23 cellular contexts compared by ENCODE assay signal in genomic region chr6:73830119-73830518, GRCh38.
DNase-seq lines count a peak whose midpoint lies in the region; ATAC-seq, FAIRE-seq and TF ChIP-seq lines count a peak whose summit lies in the region.
"Had no signal": no experiment of that assay in that cellular context is flagged by ENCODE, and none has a peak within 500 bp of the region (broad histone marks: within the 10 kb centered on the region; RNA-seq: fewer than 3 reads in every experiment).

No MANE protein-coding gene starts in this region.

- H3K9me3 ChIP-seq in CD8-positive, alpha-beta T cell (ENCODE audit: low read length), result no peaks in the 10 kb centered on the region
- H3K9me3 ChIP-seq: Caco-2, MG63 had no signal

- no peak overlapping the region for H3K4me3 ChIP-seq in CD8-positive, alpha-beta T cell (ENCODE audit: low read depth, low read length)
- H3K4me3 ChIP-seq: MG63 had no signal

- no peak overlapping the region for H3K27ac Mint-ChIP-seq in stimulated activated effector memory CD8-positive, alpha-beta T cell treated with anti-CD3 and anti-CD28 coated beads, Interleukin-12 subunit alpha, Interleukin-12 subunit beta, amount 100 ng/mL, for 72 hours
- H3K27ac Mint-ChIP-seq in CD8-positive, alpha-beta T cell, result no peak overlapping the region
- no peak overlapping the region for H3K27ac Mint-ChIP-seq in chondrocyte (ENCODE audit: unreplicated experiment)

- no peaks in the 10 kb centered on the region for H3K36me3 Mint-ChIP-seq in stimulated activated effector memory CD8-positive, alpha-beta T cell treated with anti-CD3 and anti-CD28 coated beads, Interleukin-12 subunit alpha, Interleukin-12 subunit beta, amount 100 ng/mL, for 72 hours
- H3K36me3 Mint-ChIP-seq in CD8-positive, alpha-beta T cell, result no peaks in the 10 kb centered on the region
- peaks cover 2% of the 10 kb centered on the region for H3K36me3 Mint-ChIP-seq in chondrocyte (ENCODE audit: low read depth)
- H3K36me3 Mint-ChIP-seq: CD4-positive, alpha-beta memory T cell had no signal

- H3K4me1 ChIP-seq in CD8-positive, alpha-beta T cell (ENCODE audit: insufficient read depth, low read length), result no peaks in the 10 kb centered on the region
- H3K4me1 ChIP-seq: Caco-2 had no signal

- intact Hi-C loops in CD8-positive, alpha-beta T cell (cut with DNase I, micrococcal nuclease), result no loop called here

- H3K27me3 ChIP-seq in CD8-positive, alpha-beta T cell (ENCODE audit: insufficient read depth, low read length), result no peaks in the 10 kb centered on the region
- H3K27me3 ChIP-seq: MG63 had no signal

- H3K4me1 Mint-ChIP-seq in stimulated activated effector memory CD8-positive, alpha-beta T cell treated with anti-CD3 and anti-CD28 coated beads, Interleukin-12 subunit alpha, Interleukin-12 subunit beta, amount 100 ng/mL, for 72 hours, result no peaks in the 10 kb centered on the region
- no peaks in the 10 kb centered on the region for H3K4me1 Mint-ChIP-seq in CD8-positive, alpha-beta T cell (ENCODE audit: low read depth)
- no peaks in the 10 kb centered on the region for H3K4me1 Mint-ChIP-seq in chondrocyte (ENCODE audit: low read depth)
- H3K4me1 Mint-ChIP-seq: CD4-positive, alpha-beta memory T cell had no signal

- no peaks in the 10 kb centered on the region for H3K27me3 Mint-ChIP-seq in CD8-positive, alpha-beta T cell (ENCODE audit: low read depth)
- no peaks in the 10 kb centered on the region for H3K27me3 Mint-ChIP-seq in chondrocyte (ENCODE audit: low read depth)

- H3K36me3 ChIP-seq in CD8-positive, alpha-beta T cell (ENCODE audit: insufficient read depth, low read length), result no peaks in the 10 kb centered on the region
- H3K36me3 ChIP-seq: MG63 had no signal

- H3K4me3 Mint-ChIP-seq in stimulated activated effector memory CD8-positive, alpha-beta T cell treated with anti-CD3 and anti-CD28 coated beads, Interleukin-12 subunit alpha, Interleukin-12 subunit beta, amount 100 ng/mL, for 72 hours, result no peak overlapping the region
- no peak overlapping the region for H3K4me3 Mint-ChIP-seq in CD8-positive, alpha-beta T cell
- no peak overlapping the region for H3K4me3 Mint-ChIP-seq in chondrocyte (ENCODE audit: unreplicated experiment)
- H3K4me3 Mint-ChIP-seq: CD4-positive, alpha-beta memory T cell had no signal

- POLR2A ChIA-PET in CD8-positive, alpha-beta T cell (lab: Charles Lee), result no interaction called here

- CTCF ChIA-PET in CD8-positive, alpha-beta T cell (lab: Charles Lee), result interaction anchor here (1.0 to 1.3 kb wide), 2 partner anchors 33 to 1379 kb away, joined by 3 to 4 read pairs; no protein-coding TSS in a partner anchor

- ATAC-seq in GM18867 (IDR thresholded peaks at IDR 0.05; ENCODE audit: unreplicated experiment) (peak; percentile 88), GM19395 (IDR thresholded peaks at IDR 0.05; ENCODE audit: unreplicated experiment) (peak; percentile 46), GM21381 (IDR thresholded peaks at IDR 0.05; ENCODE audit: unreplicated experiment) (no peak)
- ATAC-seq in stimulated activated effector memory CD8-positive, alpha-beta T cell treated with anti-CD3 and anti-CD28 coated beads, Interleukin-12 subunit alpha, Interleukin-12 subunit beta, amount 100 ng/mL, for 72 hours, result peak; percentile 16
- no peak for ATAC-seq in CD8-positive, alpha-beta T cell
- ATAC-seq: HCT116, PC-3 had no signal

- no peak overlapping the region for H3K27ac ChIP-seq in CD8-positive, alpha-beta T cell (ENCODE audit: low read depth, low read length)

- FAIRE-seq in HTR-8/SVneo (lab: Jason Lieb, UNC), result peak; percentile 23
- FAIRE-seq: G401.6 had no signal

- no peak for TF ChIP-seq CTCF in CD8-positive, alpha-beta T cell (IDR thresholded peaks at IDR 0.05)
- TF ChIP-seq CTCF in chondrocyte (IDR thresholded peaks at IDR 0.05), result no peak

- H3K9me3 Mint-ChIP-seq in stimulated activated effector memory CD8-positive, alpha-beta T cell treated with anti-CD3 and anti-CD28 coated beads, Interleukin-12 subunit alpha, Interleukin-12 subunit beta, amount 100 ng/mL, for 72 hours, result no peaks in the 10 kb centered on the region
- H3K9me3 Mint-ChIP-seq in CD8-positive, alpha-beta T cell, result no peaks in the 10 kb centered on the region
- no peaks in the 10 kb centered on the region for H3K9me3 Mint-ChIP-seq in chondrocyte (ENCODE audit: low read depth)

- DNase-seq in HTR-8/SVneo (ENCODE audit: insufficient read length, low spot score) (no peak), chondrocyte (ENCODE audit: low spot score) (no peak)
- DNase-seq in stimulated activated effector memory CD8-positive, alpha-beta T cell treated with anti-CD3 and anti-CD28 coated beads, Interleukin-12 subunit alpha, Interleukin-12 subunit beta, amount 100 ng/mL, for 72 hours (ENCODE audit: low spot score in 2 of 2), result no peak
- no peak for DNase-seq in CD8-positive, alpha-beta T cell
- DNase-seq: C1 segment of cervical spinal cord; Caco-2; CD4-positive, alpha-beta memory T cell; IMR-90; KG1; MG63; NCI-H2029; NCI-H446; NCI-H524 treated with DMSO at 0.1 percent for 48 hours; NCI-H774; NK-92 treated with Interleukin-12 subunit alpha and Interleukin-12 subunit beta, amount 100 ng/mL, for 24 hours; PC-3; SHP77; T-helper 1 cell had no signal

Comparison
In these comparisons a context has a peak if more than half of its experiments do, and no peak if none do; other contexts are left out.
1. ATAC-seq: peak in GM18867 (single experiment), GM19395 (single experiment) and stimulated activated effector memory CD8-positive, alpha-beta T cell treated with anti-CD3 and anti-CD28 coated beads, Interleukin-12 subunit alpha, Interleukin-12 subunit beta, amount 100 ng/mL, for 72 hours (single experiment); none in CD8-positive, alpha-beta T cell (single experiment) and GM21381 (single experiment).